ENCODE assay signal across 8 cellular contexts in the genomic region with DNA sequence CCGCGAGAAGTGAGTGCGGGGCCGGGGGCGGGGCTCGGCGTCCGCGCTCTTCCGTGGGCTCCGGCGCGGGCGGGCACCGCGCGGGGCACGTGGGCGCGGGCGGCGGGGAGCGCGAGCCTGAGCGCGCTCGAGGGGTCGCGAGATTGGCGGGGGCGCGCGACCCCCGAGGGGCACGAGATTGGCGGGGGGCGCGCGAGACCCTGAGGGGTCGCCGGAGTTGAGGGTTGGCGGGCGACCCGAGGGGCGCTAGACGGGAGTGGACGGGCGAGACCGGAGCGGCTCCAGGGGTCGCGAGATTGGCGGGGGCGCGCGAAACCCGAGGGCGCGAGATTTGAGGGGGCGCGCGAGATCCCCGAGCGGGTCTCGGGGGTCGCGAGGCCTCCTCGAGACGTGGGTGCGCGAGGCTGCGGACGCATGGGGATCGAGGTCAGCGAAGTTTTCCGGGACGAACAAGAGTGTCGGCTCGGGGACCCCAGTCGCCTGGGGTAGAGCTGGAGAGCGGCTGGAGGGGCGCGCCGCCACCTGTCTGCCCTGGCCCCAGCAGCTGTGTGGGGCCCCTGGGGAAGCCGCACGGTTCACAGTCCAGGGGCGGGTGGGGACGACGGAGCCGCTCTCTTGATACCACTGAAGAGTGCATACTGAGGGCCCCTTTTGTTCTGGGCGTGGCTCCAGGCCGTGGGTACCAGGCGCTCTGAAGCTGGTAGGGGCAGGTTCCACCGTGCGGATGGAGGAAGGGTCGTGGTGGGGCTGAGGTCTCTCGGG. TPM values are rescaled to one million over a fixed set of nuclear protein-coding genes. Genes with fewer than 3 reads are reported as not detected.
DNase-seq lines count a peak whose midpoint lies in the region; ATAC-seq, FAIRE-seq and TF ChIP-seq lines count a peak whose summit lies in the region.

No MANE protein-coding gene starts in this region.

- H2BK12ac ChIP-seq in mesenchymal stem cell (ENCODE audit: low read length in 2 of 2), result peak overlapping the region; percentile 44 to 68

- H3K4me2 ChIP-seq in mesenchymal stem cell (ENCODE audit: low read length, poor library complexity, severe bottlenecking), result peak overlapping the region; percentile 82

- no peak overlapping the region for H3K27ac ChIP-seq in AG04450 (ENCODE audit: low read depth, low read length)
- peak overlapping the region; percentile 71 for H3K27ac ChIP-seq in Panc1 (ENCODE audit: low read length)
- H3K27ac ChIP-seq in mesenchymal stem cell (ENCODE audit: low read length, poor library complexity, severe bottlenecking), result no peak overlapping the region
- H3K27ac ChIP-seq in upper lobe of left lung, result peak overlapping the region; percentile 71 to 94 (median 90)

- no peak overlapping the region for H2AFZ ChIP-seq in mesenchymal stem cell (ENCODE audit: low read depth, low read length)

- peak overlapping the region in 1 of 2 experiments; percentile 74 for H3K14ac ChIP-seq in mesenchymal stem cell (ENCODE audit: low read length in 2 of 2)

- POLR2A ChIA-PET in AG04450 (lab: Yijun Ruan, JAX) (interaction anchor here (1.1 to 1.8 kb wide), 4 partner anchors 9 to 139 kb away, joined by 3 to 14 read pairs (median 6); a partner anchor contains a TSS), Panc1 (lab: Charles Lee) (interaction anchor here (1.2 kb wide), 1 partner anchor 9 kb away, joined by 5 read pairs; no protein-coding TSS in a partner anchor)

- H2BK5ac ChIP-seq in mesenchymal stem cell (ENCODE audit: low read depth, low read length, poor library complexity, severe bottlenecking), result no peak overlapping the region

- intact Hi-C loops in Panc1 (cut with micrococcal nuclease; ENCODE audit: unreplicated experiment), result no loop called here

- TF ChIP-seq EP300 in upper lobe of left lung (IDR thresholded peaks at IDR 0.05), result no peak

- H2BK120ac ChIP-seq in mesenchymal stem cell (ENCODE audit: low read depth, low read length), result peak overlapping the region; percentile 95

- CTCF ChIA-PET in AG04450 (lab: Charles Lee), result interaction anchor here (0.5 to 2.0 kb wide), 5 partner anchors 18 to 141 kb away, joined by 3 to 18 read pairs (median 5); no protein-coding TSS in a partner anchor
- CTCF ChIA-PET in Panc1 (lab: Charles Lee), result interaction anchor here (0.6 kb wide), 1 partner anchor 214 kb away, joined by 4 read pairs; no protein-coding TSS in a partner anchor

- peak overlapping the region; percentile 98 for H4K91ac ChIP-seq in mesenchymal stem cell (ENCODE audit: low read length)

- peak overlapping the region; percentile 71 for H4K8ac ChIP-seq in mesenchymal stem cell (ENCODE audit: low read length)

- peak overlapping the region in 1 of 2 experiments; percentile 50 for H3K23ac ChIP-seq in mesenchymal stem cell (ENCODE audit: low read length in 2 of 2)

- H3K79me1 ChIP-seq in mesenchymal stem cell (replicated peaks; ENCODE audit: low read length, poor library complexity, severe bottlenecking), result peaks cover 2% of the 10 kb centered on the region

- 2% methylated on average over 76 of the region's 97 CpGs for WGBS in mesenchymal stem cell
- 2% methylated on average over 10 to 47 of the region's 97 CpGs for WGBS in upper lobe of left lung, 2 donors

- no peaks in the 10 kb centered on the region for H3K27me3 ChIP-seq in AG04450 (ENCODE audit: control insufficient read depth, insufficient read depth, low read length)
- no peaks in the 10 kb centered on the region for H3K27me3 ChIP-seq in Panc1 (ENCODE audit: control insufficient read depth, insufficient read depth, low read length)
- H3K27me3 ChIP-seq in bronchial epithelial cell (ENCODE audit: control insufficient read depth, insufficient read depth, low read length), result no peaks in the 10 kb centered on the region
- H3K27me3 ChIP-seq in mesenchymal stem cell (ENCODE audit: control insufficient read depth in 1 of 2, insufficient read depth in 1 of 2, low read length in 2 of 2), result no peaks in the 10 kb centered on the region
- no peaks in the 10 kb centered on the region for H3K27me3 ChIP-seq in upper lobe of left lung

- H3K4ac ChIP-seq in mesenchymal stem cell (ENCODE audit: low read depth in 1 of 2, low read length in 2 of 2), result peak overlapping the region; percentile 85 to 93

- TF ChIP-seq POLR2A in GM19193 (IDR thresholded peaks at IDR 0.05; ENCODE audit: extremely low read depth, insufficient read depth, insufficient read length), result peak; percentile 37
- TF ChIP-seq POLR2A in upper lobe of left lung (IDR thresholded peaks at IDR 0.05), result no peak

- no peaks in the 10 kb centered on the region; the same call in 1 of the 2 replicates for H3K9me3 ChIP-seq in AG04450 (ENCODE audit: control insufficient read depth, insufficient read depth, low read length)
- no peaks in the 10 kb centered on the region for H3K9me3 ChIP-seq in Panc1 (ENCODE audit: control insufficient read depth, insufficient read depth, low read depth, low read length)
- no peaks in the 10 kb centered on the region for H3K9me3 ChIP-seq in mesenchymal stem cell (ENCODE audit: control insufficient read depth, low read length)
- H3K9me3 ChIP-seq in upper lobe of left lung, result no peaks in the 10 kb centered on the region

- peak overlapping the region; percentile 22 for H2AK5ac ChIP-seq in mesenchymal stem cell (ENCODE audit: low read length, severe bottlenecking)

- ATAC-seq in Panc1, result peak; percentile 4; the same call in 1 of the 2 replicates
- ATAC-seq in upper lobe of left lung (ENCODE audit: low FRiP score in 2 of 2), result no peak
- no peak for ATAC-seq in GM21447 (IDR thresholded peaks at IDR 0.05; ENCODE audit: unreplicated experiment)

- no peak for FAIRE-seq in bronchial epithelial cell (lab: Jason Lieb, UNC)

- DNase-seq in AG04450 (ENCODE audit: low read depth, low spot score) (no peak), Panc1 (ENCODE audit: low read depth, low spot score) (no peak), bronchial epithelial cell (ENCODE audit: low read depth) (no peak), mesenchymal stem cell (peak; percentile 31), upper lobe of left lung (peak in 1 of 2 donors; percentile 88), EL (no peak)

- no peak for TF ChIP-seq CTCF in AG04450 (IDR thresholded peaks at IDR 0.05; ENCODE audit: low read depth, low read length)
- TF ChIP-seq CTCF in Panc1 (IDR thresholded peaks at IDR 0.05), result no peak
- TF ChIP-seq CTCF in bronchial epithelial cell (IDR thresholded peaks at IDR 0.05; ENCODE audit: insufficient read depth, low read length, severe bottlenecking), result no peak
- peak in 1 of 6 experiments; percentile 5 for TF ChIP-seq CTCF in upper lobe of left lung (IDR thresholded peaks at IDR 0.05)

- H3K18ac ChIP-seq in mesenchymal stem cell (ENCODE audit: low read depth in 1 of 2, low read length in 2 of 2), result peak overlapping the region; percentile 89 to 91

- in situ Hi-C loops in Panc1 (cut with HindIII; ENCODE audit: low pct_unique_long_range_greater_than_20kb, low sequenced_read_pairs), result no loop called here

- H3K36me3 ChIP-seq in Panc1 (ENCODE audit: control insufficient read depth, insufficient read depth, low read length) (peaks cover 2% of the 10 kb centered on the region; the same call in 1 of the 2 replicates), bronchial epithelial cell (ENCODE audit: control insufficient read depth, insufficient read depth, low read length) (no peaks in the 10 kb centered on the region), mesenchymal stem cell (ENCODE audit: control insufficient read depth in 1 of 2, insufficient read depth in 2 of 2, low read depth in 1 of 2, low read length in 2 of 2) (peaks cover 0 to 13% of the 10 kb centered on the region in 2 experiments), upper lobe of left lung (no peaks in the 10 kb centered on the region)

- BruUV-seq in Panc1 (replicated peaks; lab: Mats Ljungman, UMichigan), result no TSS peak

- H3K4me1 ChIP-seq in Panc1 (ENCODE audit: control insufficient read depth, insufficient read depth, low read length) (peaks cover 40% of the 10 kb centered on the region), mesenchymal stem cell (ENCODE audit: control insufficient read depth, insufficient read depth, low read depth, low read length) (peaks cover 71% of the 10 kb centered on the region), upper lobe of left lung (peaks cover 59 to 79% (median 60%) of the 10 kb centered on the region in 4 donors)

- peak overlapping the region; percentile 83 for H2BK15ac ChIP-seq in mesenchymal stem cell (ENCODE audit: low read depth, poor library complexity, severe bottlenecking)

- H3K4me3 ChIP-seq in AG04450 (ENCODE audit: low read depth, low read length), result peak overlapping the region; percentile 71
- peak overlapping the region; percentile 65 to 73 for H3K4me3 ChIP-seq in Panc1 (ENCODE audit: low read depth in 2 of 2, low read length in 2 of 2)
- peak overlapping the region; percentile 59 for H3K4me3 ChIP-seq in bronchial epithelial cell (ENCODE audit: low read depth, low read length)
- peak overlapping the region; percentile 76 to 88 for H3K4me3 ChIP-seq in mesenchymal stem cell (ENCODE audit: insufficient read depth in 1 of 2, low read depth in 1 of 2, low read length in 2 of 2)
- H3K4me3 ChIP-seq in upper lobe of left lung, result peak overlapping the region; percentile 68 to 94 (median 81)

- peak overlapping the region; percentile 95 for H3K9ac ChIP-seq in mesenchymal stem cell (ENCODE audit: low read length)

RNA-seq across cellular contexts. Expression of a gene that starts 0.7 kb away (rescaled TPM):
- polyA plus RNA-seq in AG04450 (2011; rRNA removed), result 9.4 and 12.6 TPM in 2 replicates
- polyA minus RNA-seq in AG04450 (2011; rRNA and poly(A)+ RNA removed), result 18.0 and 18.5 TPM in 2 replicates
- total RNA-seq in Panc1 (2021; ENCODE audit: unreplicated experiment), result 128 TPM
- polyA plus RNA-seq in Panc1 (2012; ENCODE audit: insufficient read length), result 185 TPM
- 13.2 and 17.1 TPM in 2 replicates for total RNA-seq in bronchial epithelial cell
- polyA plus RNA-seq in mesenchymal stem cell (2013, experiment 1 of 2), result 88.5 TPM
- polyA plus RNA-seq in mesenchymal stem cell (2013, experiment 2 of 2), result 97.4 TPM
- total RNA-seq in upper lobe of left lung, result 100 to 1,000 TPM in 1 of 6 donors, 10 to 100 TPM in 5; 52.0 to 157 (median 84.1) TPM

RNA-seq across cellular contexts. Expression of a gene that starts 18.1 kb away (rescaled TPM):
- polyA plus RNA-seq in AG04450 (2011; rRNA removed), result 13.3 and 19.2 TPM in 2 replicates
- polyA minus RNA-seq in AG04450 (2011; rRNA and poly(A)+ RNA removed), result 13.2 and 18.3 TPM in 2 replicates
- total RNA-seq in Panc1 (2021; ENCODE audit: unreplicated experiment) (351 TPM), bronchial epithelial cell (6.7 and 15.3 TPM in 2 replicates), upper lobe of left lung (10 to 100 TPM; 14.5 to 55.5 (median 20.0) TPM)
- polyA plus RNA-seq in Panc1 (2012; ENCODE audit: insufficient read length), result 540 TPM
- polyA plus RNA-seq in mesenchymal stem cell (2013, experiment 1 of 2), result 83.2 TPM
- 85.1 TPM for polyA plus RNA-seq in mesenchymal stem cell (2013, experiment 2 of 2)

RNA-seq across cellular contexts. Expression of a gene that starts 22.5 kb away (rescaled TPM):
- polyA plus RNA-seq in AG04450 (2011; rRNA removed), result 0.12 and 0.32 TPM in 2 replicates
- 0.17 and 0.60 TPM in 2 replicates for polyA minus RNA-seq in AG04450 (2011; rRNA and poly(A)+ RNA removed)
- total RNA-seq in Panc1 (2021; ENCODE audit: unreplicated experiment), result 0.15 TPM
- 0.15 TPM for polyA plus RNA-seq in Panc1 (2012; ENCODE audit: insufficient read length)
- total RNA-seq in bronchial epithelial cell, result under 0.01 TPM in 1 of 2 replicates, not detected in the other
- polyA plus RNA-seq in mesenchymal stem cell (2013, experiment 1 of 2), result 1.0 TPM
- 1.1 TPM for polyA plus RNA-seq in mesenchymal stem cell (2013, experiment 2 of 2)
- total RNA-seq in upper lobe of left lung, result 10 to 100 TPM in 4 of 6 donors, 1 to 10 TPM in 2; 4.0 to 49.4 (median 24.0) TPM

RNA-seq across cellular contexts. Expression of a gene that starts 33.9 kb away (rescaled TPM):
- 25.0 and 35.9 TPM in 2 replicates for polyA plus RNA-seq in AG04450 (2011; rRNA removed)
- polyA minus RNA-seq in AG04450 (2011; rRNA and poly(A)+ RNA removed), result 9.5 and 14.5 TPM in 2 replicates
- total RNA-seq in Panc1 (2021; ENCODE audit: unreplicated experiment) (335 TPM), bronchial epithelial cell (123 and 166 TPM in 2 replicates), upper lobe of left lung (100 to 1,000 TPM in 2 of 6 donors, 10 to 100 TPM in 4; 42.5 to 126 (median 68.7) TPM)
- polyA plus RNA-seq in Panc1 (2012; ENCODE audit: insufficient read length), result 712 TPM
- 355 TPM for polyA plus RNA-seq in mesenchymal stem cell (2013, experiment 1 of 2)
- 348 TPM for polyA plus RNA-seq in mesenchymal stem cell (2013, experiment 2 of 2)

Comparison
In these comparisons a context has a peak if more than half of its experiments do, and no peak if none do; other contexts are left out.
1. H3K27ac ChIP-seq: peak in Panc1 (single experiment) and upper lobe of left lung (4 of 4); none in AG04450 (single experiment) and mesenchymal stem cell (single experiment).
2. Peak in every context shown above with its lines, with median percentiles within 50 percentile points of each other: H3K4me3 ChIP-seq.